Comparison of ENCODE assay signal across 8 cellular contexts in the genomic region with DNA sequence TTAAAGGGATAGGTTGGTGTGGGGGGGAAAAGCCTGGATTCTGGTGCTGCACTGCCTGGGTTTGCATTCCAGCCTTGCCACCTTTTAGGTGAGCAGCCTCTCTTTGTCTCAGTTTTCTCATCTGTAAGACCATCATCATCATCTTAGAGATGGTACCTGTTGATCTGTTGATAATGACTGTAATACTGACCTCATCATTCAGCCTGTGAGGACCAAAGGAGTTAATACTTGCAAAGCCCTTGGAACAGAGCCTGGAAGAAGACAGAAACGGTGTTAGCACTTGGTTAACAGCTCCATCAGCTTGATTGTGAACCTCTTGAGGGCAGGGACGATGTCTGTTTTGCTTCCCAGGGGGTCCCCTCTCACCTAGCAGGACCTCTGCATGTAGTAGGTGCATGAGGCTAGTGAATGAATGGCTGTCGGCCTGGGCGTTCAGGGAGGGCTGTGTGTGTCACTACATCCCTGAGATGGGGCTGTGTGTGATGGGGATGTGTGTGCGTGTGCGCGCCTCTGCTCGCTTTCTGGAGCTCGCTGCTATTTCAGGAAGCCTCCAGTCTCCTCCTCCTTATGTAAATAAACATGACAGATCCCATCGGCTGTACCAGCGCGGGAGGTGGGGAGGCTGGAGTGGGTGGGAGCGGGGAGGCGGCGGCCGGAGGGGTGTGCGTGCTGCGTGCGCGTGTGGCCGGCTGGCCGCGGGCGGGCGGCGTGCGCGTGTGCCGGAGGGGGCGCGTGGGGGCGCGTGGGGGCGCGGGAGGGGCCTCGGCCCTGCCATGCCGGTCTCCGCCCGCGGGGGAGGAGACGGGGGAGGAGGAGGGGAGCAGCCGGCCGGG.
DNase-seq lines count a peak whose midpoint lies in the region; ATAC-seq and TF ChIP-seq lines count a peak whose summit lies in the region.

No MANE protein-coding gene starts in this region.

- no peak for TF ChIP-seq CTCF in esophagus muscularis mucosa (IDR thresholded peaks at IDR 0.05)

- ATAC-seq in naive B cell (ENCODE audit: low read depth in 2 of 2): peak; percentile 43 to 55
- ATAC-seq in GM21717 (IDR thresholded peaks at IDR 0.05; ENCODE audit: unreplicated experiment): no peak
- no peak for ATAC-seq in GM19467 (IDR thresholded peaks at IDR 0.05; ENCODE audit: unreplicated experiment)

- WGBS in esophagus muscularis mucosa: 2% methylated on average over 10 of the region's 43 CpGs
- WGBS in urinary bladder: 2% methylated on average over 43 of the region's 43 CpGs

- peak overlapping the region; percentile 56 to 67 (median 58) for H3K4me3 ChIP-seq in esophagus muscularis mucosa
- H3K4me3 ChIP-seq in urinary bladder (ENCODE audit: low read depth, low read length): peak overlapping the region; percentile 41

- H3K27ac Mint-ChIP-seq in activated CD4-positive, alpha-beta T cell treated with anti-CD3 and anti-CD28 coated beads, Interleukin-2, amount 10 ng/mL, durations not matched to agents 7 days and 5 days: no peak overlapping the region
- H3K27ac Mint-ChIP-seq in naive B cell: peak overlapping the region in 1 of 6 donors; percentile 1

- peaks cover 11% of the 10 kb centered on the region for H3K4me1 Mint-ChIP-seq in activated CD4-positive, alpha-beta T cell treated with anti-CD3 and anti-CD28 coated beads, Interleukin-2, amount 10 ng/mL, durations not matched to agents 7 days and 5 days
- peaks cover 8 to 9% (median 9%) of the 10 kb centered on the region in 3 donors for H3K4me1 Mint-ChIP-seq in naive B cell

- H3K4me3 Mint-ChIP-seq in activated CD4-positive, alpha-beta T cell treated with anti-CD3 and anti-CD28 coated beads, Interleukin-2, amount 10 ng/mL, durations not matched to agents 7 days and 5 days: peak overlapping the region; percentile 61
- peak overlapping the region in 7 of 8 donors; percentile 73 to 84 (median 79) for H3K4me3 Mint-ChIP-seq in naive B cell

- CTCF ChIA-PET in activated CD4-positive, alpha-beta T cell treated with anti-CD3 and anti-CD28 coated beads, Interleukin-2, amount 10 ng/mL, durations not matched to agents 7 days and 5 days (lab: Charles Lee): interaction anchor here (1.2 kb wide), 1 partner anchor 10 kb away, joined by 6 read pairs; no protein-coding TSS in a partner anchor

- no peaks in the 10 kb centered on the region for H3K9me3 Mint-ChIP-seq in activated CD4-positive, alpha-beta T cell treated with anti-CD3 and anti-CD28 coated beads, Interleukin-2, amount 10 ng/mL, durations not matched to agents 7 days and 5 days
- H3K9me3 Mint-ChIP-seq in naive B cell: no peaks in the 10 kb centered on the region

- intact Hi-C loops in esophagus muscularis mucosa (cut with DNase I): no loop called here

- H3K36me3 ChIP-seq in esophagus muscularis mucosa (no peaks in the 10 kb centered on the region), urinary bladder (ENCODE audit: insufficient read depth) (no peaks in the 10 kb centered on the region)

- H3K27me3 Mint-ChIP-seq in activated CD4-positive, alpha-beta T cell treated with anti-CD3 and anti-CD28 coated beads, Interleukin-2, amount 10 ng/mL, durations not matched to agents 7 days and 5 days: peaks cover 34% of the 10 kb centered on the region
- H3K27me3 Mint-ChIP-seq in naive B cell: peaks cover 19 to 58% (median 45%) of the 10 kb centered on the region in 3 donors

- no peaks in the 10 kb centered on the region for H3K27me3 ChIP-seq in esophagus muscularis mucosa

- H3K27ac ChIP-seq in esophagus muscularis mucosa (replicated peaks in 1 of 4): peak overlapping the region in 2 of 4 donors; percentile 30 to 41
- H3K27ac ChIP-seq in urinary bladder (ENCODE audit: low read depth): no peak overlapping the region

- H3K9me3 ChIP-seq in esophagus muscularis mucosa: no peaks in the 10 kb centered on the region

- H3K36me3 Mint-ChIP-seq in activated CD4-positive, alpha-beta T cell treated with anti-CD3 and anti-CD28 coated beads, Interleukin-2, amount 10 ng/mL, durations not matched to agents 7 days and 5 days (ENCODE audit: low read depth): no peaks in the 10 kb centered on the region
- H3K36me3 Mint-ChIP-seq in naive B cell: no peaks in the 10 kb centered on the region

- POLR2A ChIA-PET in activated CD4-positive, alpha-beta T cell treated with anti-CD3 and anti-CD28 coated beads, Interleukin-2, amount 10 ng/mL, durations not matched to agents 7 days and 5 days (lab: Charles Lee): no interaction called here

- DNase-seq in ELR (ENCODE audit: low read depth) (peak; percentile 70), NCI-H187 treated with DMSO at 0.1 percent for 48 hours (lab: John Stamatoyannopoulos, UW) (peak; percentile 38), esophagus muscularis mucosa (ENCODE audit: extremely low spot score) (no peak), naive B cell (no peak)
- DNase-seq in activated CD4-positive, alpha-beta T cell treated with anti-CD3 and anti-CD28 coated beads, Interleukin-2, amount 10 ng/mL, durations not matched to agents 7 days and 5 days: peak; percentile 11

- no peak for TF ChIP-seq POLR2A in esophagus muscularis mucosa (IDR thresholded peaks at IDR 0.05; ENCODE audit: low read depth)

- TF ChIP-seq EP300 in esophagus muscularis mucosa (IDR thresholded peaks at IDR 0.05): no peak

- H3K4me1 ChIP-seq in esophagus muscularis mucosa (peaks cover 9 to 23% (median 14%) of the 10 kb centered on the region in 4 donors), urinary bladder (ENCODE audit: insufficient read depth) (no peaks in the 10 kb centered on the region)

Comparison
In these comparisons a context has a peak if more than half of its experiments do, and no peak if none do; other contexts are left out.
1. DNase-seq: peak in ELR (single experiment), NCI-H187 treated with DMSO at 0.1 percent for 48 hours (single experiment) and activated CD4-positive, alpha-beta T cell treated with anti-CD3 and anti-CD28 coated beads, Interleukin-2, amount 10 ng/mL, durations not matched to agents 7 days and 5 days (single experiment); none in esophagus muscularis mucosa (single experiment) and naive B cell (single experiment).
2. ATAC-seq: peak in naive B cell (2 of 2); none in GM21717 (single experiment) and GM19467 (single experiment).